24 cellular contexts compared by ENCODE assay signal in the genomic region with DNA sequence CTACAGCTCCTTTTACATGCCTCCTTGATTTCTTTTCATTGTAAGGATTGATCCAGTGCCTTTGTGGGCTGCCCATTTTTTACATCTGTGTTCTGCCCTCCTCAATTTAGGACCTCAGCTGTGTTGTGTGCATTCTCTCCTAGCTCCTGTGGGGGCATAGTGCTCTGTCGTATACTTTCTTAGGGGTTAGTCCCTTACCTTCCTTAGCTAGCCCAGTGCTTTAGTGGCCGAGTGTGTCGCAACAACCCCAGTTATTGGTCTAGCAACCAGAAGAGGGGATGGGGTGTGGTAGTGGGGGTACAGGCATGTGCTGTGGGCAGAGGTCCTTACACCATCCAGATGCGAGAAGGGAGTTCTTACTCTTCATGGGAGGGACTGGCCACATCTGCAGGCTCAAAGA. TPM values are rescaled to one million over a fixed set of nuclear protein-coding genes. Genes with fewer than 3 reads are reported as not detected.
A peak's percentile ranks its signal among the peaks of the same experiment; 100 is the strongest.
DNase-seq lines count a peak whose midpoint lies in the region; ATAC-seq and TF ChIP-seq lines count a peak whose summit lies in the region.
"Had no signal": no experiment of that assay in that cellular context is flagged by ENCODE, and none has a peak within 500 bp of the region (broad histone marks: within the 10 kb centered on the region; RNA-seq: fewer than 3 reads in every experiment).

No MANE protein-coding gene starts in this region.

- H3K27me3 ChIP-seq in mesendoderm (ENCODE audit: insufficient read depth, low read length, poor library complexity): no peaks in the 10 kb centered on the region
- H3K27me3 ChIP-seq: pancreas, SJSA1, suprapubic skin had no signal

- H3K9me3 Mint-ChIP-seq in activated B cell treated with CpG ODN at 0.5 μM for 24 hours: no peaks in the 10 kb centered on the region
- H3K9me3 Mint-ChIP-seq: activated CD8-positive, alpha-beta T cell treated with anti-CD3 and anti-CD28 coated beads for 36 hours; CD8-positive, alpha-beta T cell; naive thymus-derived CD4-positive, alpha-beta T cell had no signal

- H3K36me3 Mint-ChIP-seq in activated B cell treated with CpG ODN at 0.5 μM for 24 hours (ENCODE audit: low read depth): peaks cover 85% of the 10 kb centered on the region

- H3K79me1 ChIP-seq in mesendoderm (ENCODE audit: low read length): peaks cover 10% of the 10 kb centered on the region

- peaks cover 8% of the 10 kb centered on the region for H3K36me3 ChIP-seq in mesendoderm (ENCODE audit: control insufficient read depth, insufficient read depth, low read length)

- H3K4me3 Mint-ChIP-seq in activated B cell treated with CpG ODN at 0.5 μM for 24 hours: no peak overlapping the region
- H3K4me3 Mint-ChIP-seq: activated CD8-positive, alpha-beta T cell treated with anti-CD3 and anti-CD28 coated beads for 36 hours; CD8-positive, alpha-beta T cell; naive thymus-derived CD4-positive, alpha-beta T cell had no signal

- POLR2A ChIA-PET in activated B cell treated with CpG ODN at 0.5 μM for 24 hours (lab: Charles Lee): no interaction called here

- intact Hi-C loops in activated B cell treated with CpG ODN at 0.5 μM for 24 hours (cut with micrococcal nuclease): no loop called here

- no peak overlapping the region for H2BK15ac ChIP-seq in mesendoderm (replicated peaks; ENCODE audit: low read depth)

- H3K4ac ChIP-seq in mesendoderm (ENCODE audit: low read depth, low read length): no peak overlapping the region

- H2BK5ac ChIP-seq in mesendoderm (ENCODE audit: low read length): no peak overlapping the region

- H3K56ac ChIP-seq in mesendoderm (ENCODE audit: low read length): no peak overlapping the region

- no peaks in the 10 kb centered on the region for H3K27me3 Mint-ChIP-seq in activated B cell treated with CpG ODN at 0.5 μM for 24 hours
- H3K27me3 Mint-ChIP-seq: activated CD8-positive, alpha-beta T cell treated with anti-CD3 and anti-CD28 coated beads for 36 hours; naive thymus-derived CD4-positive, alpha-beta T cell had no signal

- no peak overlapping the region for H3K9ac ChIP-seq in mesendoderm (ENCODE audit: low read length)

- H2BK120ac ChIP-seq in mesendoderm (ENCODE audit: low read depth, low read length): no peak overlapping the region

- no peak overlapping the region for H3K23ac ChIP-seq in mesendoderm (ENCODE audit: low read length)

- H2AK5ac ChIP-seq in mesendoderm (ENCODE audit: low read length): no peak overlapping the region

- H4K8ac ChIP-seq in mesendoderm (ENCODE audit: low read depth, low read length): no peak overlapping the region

- TF ChIP-seq CTCF in GM12872 (IDR thresholded peaks at IDR 0.05; ENCODE audit: insufficient read depth, low read depth, low read length) (0 out of 3 replicates have a peak, but pooled peaks have one; percentile 12), activated B cell treated with CpG ODN at 0.5 μM for 24 hours (IDR thresholded peaks at IDR 0.05) (no peak)

- no peak overlapping the region for H3K4me3 ChIP-seq in mesendoderm (ENCODE audit: low read length)
- H3K4me3 ChIP-seq: HAP-1, pancreas, SJSA1, suprapubic skin had no signal

- no peak overlapping the region for H3K27ac ChIP-seq in mesendoderm (ENCODE audit: low read depth, low read length)
- H3K27ac ChIP-seq: pancreas, SJSA1, suprapubic skin had no signal

- H3K4me2 ChIP-seq in mesendoderm (ENCODE audit: low read length): no peak overlapping the region

- no peak overlapping the region for H3K18ac ChIP-seq in mesendoderm (ENCODE audit: low read length)

- WGBS in mesendoderm (ENCODE audit: extremely low coverage, insufficient coverage, low lambda C conversion rate): no CpG with 5 or more reads among the region's 4 CpGs

- H3K27ac Mint-ChIP-seq in activated B cell treated with CpG ODN at 0.5 μM for 24 hours: peak overlapping the region; percentile 1
- H3K27ac Mint-ChIP-seq: activated CD8-positive, alpha-beta T cell treated with anti-CD3 and anti-CD28 coated beads for 36 hours had no signal

- no peak overlapping the region for H4K5ac ChIP-seq in mesendoderm (ENCODE audit: low read length)

- no peaks in the 10 kb centered on the region for H3K79me2 ChIP-seq in mesendoderm (ENCODE audit: control insufficient read depth, insufficient read depth, low read length)

- no peaks in the 10 kb centered on the region for H3K4me1 ChIP-seq in mesendoderm (ENCODE audit: control insufficient read depth, low read depth, low read length)

- CTCF ChIA-PET in activated B cell treated with CpG ODN at 0.5 μM for 24 hours (lab: Charles Lee): no interaction called here

- peak; percentile 45 for DNase-seq in MV-4-11 (lab: John Stamatoyannopoulos, UW)
- no peak for DNase-seq in activated B cell treated with CpG ODN at 0.5 μM for 24 hours
- peak; percentile 32 for DNase-seq in mesendoderm
- no peak for DNase-seq in NCI-H226
- no peak for DNase-seq in activated CD4-positive, alpha-beta T cell treated with anti-CD3 and anti-CD28 coated beads, Interleukin-2, amount 50 U/mL, for 4 hours
- DNase-seq: activated CD4-positive, CD25-positive, alpha-beta regulatory T cell; activated CD8-positive, alpha-beta T cell treated with anti-CD3 and anti-CD28 coated beads for 36 hours; activated naive CD4-positive, alpha-beta T cell treated with anti-CD3 and anti-CD28 coated beads, Interleukin-2, amount 50 U/mL, for 16 hours; CD8-positive, alpha-beta T cell; DMS53; GF-D8; left cardiac atrium; naive thymus-derived CD4-positive, alpha-beta T cell; NCI-H146; pancreas; T-helper 2 cell had no signal

- H3K4me1 Mint-ChIP-seq in activated B cell treated with CpG ODN at 0.5 μM for 24 hours: peaks cover 5% of the 10 kb centered on the region

- ATAC-seq in activated B cell treated with CpG ODN at 0.5 μM for 24 hours (ENCODE audit: low read depth) (no peak), GM19397 (IDR thresholded peaks at IDR 0.05; ENCODE audit: unreplicated experiment) (no peak), HG02884 (IDR thresholded peaks at IDR 0.05; ENCODE audit: unreplicated experiment) (no peak)
- ATAC-seq: activated CD8-positive, alpha-beta T cell treated with anti-CD3 and anti-CD28 coated beads for 36 hours; CD8-positive, alpha-beta T cell; left cardiac atrium; naive thymus-derived CD4-positive, alpha-beta T cell; pancreas had no signal

RNA-seq across cellular contexts. Expression of gene MTRR, which starts 12.1 kb away (rescaled TPM):
- 54.8 and 70.7 TPM in 2 replicates for total RNA-seq in activated B cell treated with CpG ODN at 0.5 μM for 24 hours
- 52.5 TPM for polyA plus RNA-seq in mesendoderm (2013, experiment 1 of 2)
- polyA plus RNA-seq in mesendoderm (2013, experiment 2 of 2): 48.4 TPM

RNA-seq across cellular contexts. Expression of gene FASTKD3, which starts 12.3 kb away (rescaled TPM):
- 12.1 and 16.0 TPM in 2 replicates for total RNA-seq in activated B cell treated with CpG ODN at 0.5 μM for 24 hours
- 6.2 TPM for polyA plus RNA-seq in mesendoderm (2013, experiment 1 of 2)
- 6.5 TPM for polyA plus RNA-seq in mesendoderm (2013, experiment 2 of 2)

RNA-seq across cellular contexts. Expression of gene CFAP90, which starts 30.2 kb away (rescaled TPM):
- not detected in 2 replicates for total RNA-seq in activated B cell treated with CpG ODN at 0.5 μM for 24 hours
- 0.55 TPM for polyA plus RNA-seq in mesendoderm (2013, experiment 1 of 2)
- 0.70 TPM for polyA plus RNA-seq in mesendoderm (2013, experiment 2 of 2)
- total RNA-seq: activated CD8-positive, alpha-beta T cell treated with anti-CD3 and anti-CD28 coated beads for 36 hours; CD8-positive, alpha-beta T cell; fibroblast of lung; LHCN-M2; naive thymus-derived CD4-positive, alpha-beta T cell; SJSA1 had no signal
- polyA plus RNA-seq: fibroblast of lung had no signal

Comparison
In these comparisons a context has a peak if more than half of its experiments do, and no peak if none do; other contexts are left out.
1. DNase-seq: peak in MV-4-11 (single experiment) and mesendoderm (single experiment); none in activated B cell treated with CpG ODN at 0.5 μM for 24 hours (single experiment), NCI-H226 (single experiment) and activated CD4-positive, alpha-beta T cell treated with anti-CD3 and anti-CD28 coated beads, Interleukin-2, amount 50 U/mL, for 4 hours (0 of 2).